ENCODE assay signal across 8 cellular contexts in genomic region chr15:66504563-66505429, GRCh38. TPM values are rescaled to one million over a fixed set of nuclear protein-coding genes. Genes with fewer than 3 reads are reported as not detected.
A peak's percentile ranks its signal among the peaks of the same experiment; 100 is the strongest.
DNase-seq lines count a peak whose midpoint lies in the region; ATAC-seq and TF ChIP-seq lines count a peak whose summit lies in the region.

TSS of gene RPL4 (minus strand) at chr15:66504855. CDS start at chr15:66504790, 65 bp downstream.
TSS of gene ZWILCH (plus strand) at chr15:66505326. CDS start at chr15:66505339, 13 bp downstream.

- intact Hi-C loops in right cardiac atrium (cut with DNase I) (loop anchor here in 1 of 4 donors (2.0 kb wide), 1 partner anchor 118 kb away; the partner anchor contains the start of gene MAP2K1), aorta (cut with DNase I) (no loop called here)

- no peak for TF ChIP-seq CTCF in GM12865 (IDR thresholded peaks at IDR 0.05; ENCODE audit: insufficient read depth, low read depth, low read length, missing control alignments)

- H3K27me3 ChIP-seq in right cardiac atrium (ENCODE audit: control insufficient read depth, insufficient read depth) (no peaks in the 10 kb centered on the region), rectal smooth muscle tissue (ENCODE audit: control insufficient read depth, insufficient read depth, low read length) (no peaks in the 10 kb centered on the region), aorta (ENCODE audit: control insufficient read depth in 1 of 2, insufficient read depth in 2 of 2, low read length in 1 of 2) (no peaks in the 10 kb centered on the region)

- DNase-seq in GM12865 (ENCODE audit: low read depth): peak; percentile 95
- DNase-seq in NCI-H1105 (lab: John Stamatoyannopoulos, UW): peak; percentile 57
- DNase-seq in T-helper 2 cell: peak; percentile 65 to 89 (median 80)
- DNase-seq in anterior cingulate cortex (lab: John Stamatoyannopoulos, UW): peak in 57 of 58 donors; percentile 7 to 82 (median 58)
- peak; percentile 88 to 92 (median 92) for DNase-seq in right cardiac atrium
- peak; percentile 84 to 94 for DNase-seq in aorta

- peaks cover 17% of the 10 kb centered on the region for H3K36me3 ChIP-seq in rectal smooth muscle tissue (ENCODE audit: control insufficient read depth, insufficient read depth, low read length)
- H3K36me3 ChIP-seq in aorta (ENCODE audit: control insufficient read depth in 1 of 2, insufficient read depth in 2 of 2, low read length in 1 of 2): no peaks in the 10 kb centered on the region

- no peaks in the 10 kb centered on the region for H3K9me3 ChIP-seq in right cardiac atrium (ENCODE audit: control insufficient read depth, low read length)
- no peaks in the 10 kb centered on the region for H3K9me3 ChIP-seq in aorta (ENCODE audit: control insufficient read depth, low read length)

- peak; percentile 76 for ATAC-seq in HG02610 (IDR thresholded peaks at IDR 0.05; ENCODE audit: unreplicated experiment)
- ATAC-seq in right cardiac atrium: peak; percentile 96
- ATAC-seq in aorta (ENCODE audit: low FRiP score): peak; percentile 97

- under 1% methylated on average over 46 of the region's 46 CpGs for WGBS in right cardiac atrium
- 0% methylated on average over 46 of the region's 46 CpGs for WGBS in aorta, 2 donors

- H3K9ac ChIP-seq in rectal smooth muscle tissue (ENCODE audit: low read length): peak within 1 kb of the TSS; percentile 95

- H3K27ac ChIP-seq in right cardiac atrium (ENCODE audit: low read length) (peak within 1 kb of the TSS; percentile 94), rectal smooth muscle tissue (ENCODE audit: low read depth, low read length) (peak within 1 kb of the TSS; percentile 91), aorta (ENCODE audit: low read depth in 1 of 2, low read length in 2 of 2) (peak within 1 kb of the TSS; percentile 59 to 79)

- H3K4me3 ChIP-seq in GM12865 (ENCODE audit: low read depth, low read length) (peak within 1 kb of the TSS; percentile 86), right cardiac atrium (ENCODE audit: low read length) (peak within 1 kb of the TSS; percentile 75), rectal smooth muscle tissue (ENCODE audit: low read length) (peak within 1 kb of the TSS; percentile 100), aorta (ENCODE audit: low read length in 2 of 2) (peak within 1 kb of the TSS; percentile 70 to 96)

- H3K4me1 ChIP-seq in right cardiac atrium (ENCODE audit: control insufficient read depth, insufficient read depth, low read length) (no peaks in the 10 kb centered on the region), rectal smooth muscle tissue (ENCODE audit: control insufficient read depth, insufficient read depth, low read length) (peaks cover 13% of the 10 kb centered on the region), aorta (ENCODE audit: control insufficient read depth in 1 of 2, insufficient read depth in 2 of 2, low read length in 2 of 2) (peaks cover 0 to 6% of the 10 kb centered on the region in 2 donors)

RNA-seq across cellular contexts. Expression of gene RPL4, which starts in this region (rescaled TPM):
- total RNA-seq in right cardiac atrium (1,000 to 10,000 TPM; 1,385 to 1,717 (median 1,488) TPM), aorta (1,000 to 10,000 TPM; 1,651 to 1,680 TPM)
- polyA plus RNA-seq in right cardiac atrium (1,323 TPM), aorta (1,000 to 10,000 TPM; 3,086 to 4,650 TPM)

RNA-seq across cellular contexts. Expression of gene ZWILCH, which starts in this region (rescaled TPM):
- total RNA-seq in right cardiac atrium (1 to 10 TPM; 2.2 to 3.7 (median 2.7) TPM), aorta (1 to 10 TPM; 5.8 to 6.6 TPM)
- polyA plus RNA-seq in right cardiac atrium (0.95 TPM), aorta (1 to 10 TPM; 2.3 to 3.9 TPM)

Comparison
In these comparisons a context has a peak if more than half of its experiments do, and no peak if none do; other contexts are left out.
1. Peak in every context shown above with its lines: DNase-seq, ATAC-seq, H3K4me3 ChIP-seq and H3K27ac ChIP-seq.